15 cellular contexts compared by ENCODE assay signal in the genomic region with DNA sequence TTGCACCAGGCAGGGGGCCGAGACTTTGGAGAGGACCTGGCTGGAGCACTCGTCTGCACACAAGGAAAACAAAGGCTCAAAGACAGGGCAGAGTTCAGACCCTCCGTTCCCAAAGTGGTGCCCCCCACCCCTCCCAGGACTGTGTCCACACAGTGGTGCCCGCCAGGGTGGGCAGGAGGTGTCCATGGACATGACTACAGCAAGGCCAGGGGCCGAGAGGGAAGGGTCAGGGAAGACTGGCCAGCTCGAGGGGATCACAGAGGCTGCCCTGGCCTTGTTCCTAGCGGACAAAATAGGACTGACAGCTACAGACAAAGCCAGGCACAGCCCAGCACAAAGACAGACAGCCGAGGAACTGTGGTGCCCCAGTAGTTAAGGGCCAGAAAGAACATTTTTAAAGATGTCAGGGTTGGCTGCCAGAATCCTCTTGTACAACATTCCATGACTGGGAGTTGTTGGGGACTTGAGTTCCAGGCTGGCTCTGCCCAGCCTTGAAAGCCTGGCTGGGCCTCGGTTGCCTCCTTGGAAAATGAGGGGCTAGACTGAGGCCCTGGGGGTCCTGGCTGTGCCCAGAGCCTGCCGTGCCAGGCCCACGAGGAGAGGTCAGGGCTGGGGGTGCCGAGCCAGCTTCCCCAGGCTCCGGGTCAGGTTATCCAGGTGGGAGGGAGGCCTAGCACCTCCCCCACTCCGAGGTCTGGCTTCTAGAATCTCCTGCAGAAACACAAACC.
DNase-seq lines count a peak whose midpoint lies in the region; ATAC-seq and TF ChIP-seq lines count a peak whose summit lies in the region.
"Had no signal": no experiment of that assay in that cellular context is flagged by ENCODE, and none has a peak within 500 bp of the region (broad histone marks: within the 10 kb centered on the region; RNA-seq: fewer than 3 reads in every experiment).

No MANE protein-coding gene starts in this region.

- no peak overlapping the region for H3K27ac Mint-ChIP-seq in natural killer cell treated with Interleukin-12 subunit alpha and Interleukin-12 subunit beta and Interleukin-15 and Interleukin-18, amount 100 ng/mL, for 72 hours
- no peak overlapping the region for H3K27ac Mint-ChIP-seq in natural killer cell
- H3K27ac Mint-ChIP-seq: stimulated activated naive CD8-positive, alpha-beta T cell treated with anti-CD3 and anti-CD28 coated beads, Interleukin-15, Interleukin-2, amounts not matched to agents 100 ng/mL and 50 ng/mL, for 24 hours had no signal

- no peak for TF ChIP-seq CTCF in natural killer cell (IDR thresholded peaks at IDR 0.05)

- peak; percentile 56 for DNase-seq in natural killer cell treated with Interleukin-12 subunit alpha and Interleukin-12 subunit beta and Interleukin-15 and Interleukin-18, amount 100 ng/mL, for 72 hours (ENCODE audit: low spot score)
- DNase-seq in natural killer cell (no peak), left ventricle myocardium superior (peak; percentile 25), pons (ENCODE audit: low spot score) (peak; percentile 39), ureter (ENCODE audit: low spot score) (no peak), SIG-M5 (lab: John Stamatoyannopoulos, UW) (no peak), T-helper 9 cell (no peak)
- DNase-seq: activated gamma-delta T cell, NCI-H187 treated with DMSO at 0.1 percent for 48 hours, NCI-H524 treated with DMSO at 0.1 percent for 48 hours, PC-3, SW 1271 had no signal

- H3K36me3 Mint-ChIP-seq in natural killer cell treated with Interleukin-12 subunit alpha and Interleukin-12 subunit beta and Interleukin-15 and Interleukin-18, amount 100 ng/mL, for 72 hours = no peaks in the 10 kb centered on the region
- no peaks in the 10 kb centered on the region for H3K36me3 Mint-ChIP-seq in natural killer cell

- peaks cover 0 to 3% of the 10 kb centered on the region in 2 donors for H3K4me1 Mint-ChIP-seq in natural killer cell treated with Interleukin-12 subunit alpha and Interleukin-12 subunit beta and Interleukin-15 and Interleukin-18, amount 100 ng/mL, for 72 hours (ENCODE audit: low read depth in 2 of 2)
- peaks cover 4 to 7% of the 10 kb centered on the region in 2 donors for H3K4me1 Mint-ChIP-seq in natural killer cell

- H3K9me3 Mint-ChIP-seq in natural killer cell treated with Interleukin-12 subunit alpha and Interleukin-12 subunit beta and Interleukin-15 and Interleukin-18, amount 100 ng/mL, for 72 hours = no peaks in the 10 kb centered on the region
- H3K9me3 Mint-ChIP-seq in natural killer cell = no peaks in the 10 kb centered on the region

- no peak for ATAC-seq in natural killer cell treated with Interleukin-12 subunit alpha and Interleukin-12 subunit beta and Interleukin-15 and Interleukin-18, amount 100 ng/mL, for 72 hours
- ATAC-seq in natural killer cell (no peak), left ventricle myocardium superior (peak; percentile 35), HG03280 (IDR thresholded peaks at IDR 0.05; ENCODE audit: unreplicated experiment) (no peak)
- ATAC-seq: A549, PC-3 had no signal

- no peak overlapping the region for H3K4me3 Mint-ChIP-seq in natural killer cell treated with Interleukin-12 subunit alpha and Interleukin-12 subunit beta and Interleukin-15 and Interleukin-18, amount 100 ng/mL, for 72 hours
- no peak overlapping the region for H3K4me3 Mint-ChIP-seq in natural killer cell
- H3K4me3 Mint-ChIP-seq: stimulated activated naive CD8-positive, alpha-beta T cell treated with anti-CD3 and anti-CD28 coated beads, Interleukin-15, Interleukin-2, amounts not matched to agents 100 ng/mL and 50 ng/mL, for 24 hours had no signal

- peaks cover 12 to 16% of the 10 kb centered on the region in 2 donors for H3K27me3 Mint-ChIP-seq in natural killer cell treated with Interleukin-12 subunit alpha and Interleukin-12 subunit beta and Interleukin-15 and Interleukin-18, amount 100 ng/mL, for 72 hours
- H3K27me3 Mint-ChIP-seq in natural killer cell (ENCODE audit: low read depth in 2 of 2) = peaks cover 22% of the 10 kb centered on the region in 2 donors

- intact Hi-C loops in natural killer cell (cut with micrococcal nuclease) = no loop called here
- intact Hi-C loops in left ventricle myocardium superior (cut with micrococcal nuclease) = no loop called here

Comparison
In these comparisons a context has a peak if more than half of its experiments do, and no peak if none do; other contexts are left out.
1. DNase-seq: peak in natural killer cell treated with Interleukin-12 subunit alpha and Interleukin-12 subunit beta and Interleukin-15 and Interleukin-18, amount 100 ng/mL, for 72 hours (single experiment), left ventricle myocardium superior (single experiment) and pons (single experiment); none in natural killer cell (single experiment), ureter (single experiment), SIG-M5 (single experiment) and T-helper 9 cell (single experiment).